17 cellular contexts compared by ENCODE assay signal in genomic region chr3:100165926-100166550, GRCh38. TPM values are rescaled to one million over a fixed set of nuclear protein-coding genes. Genes with fewer than 3 reads are reported as not detected.
DNase-seq lines count a peak whose midpoint lies in the region; ATAC-seq and TF ChIP-seq lines count a peak whose summit lies in the region.
"Had no signal": no experiment of that assay in that cellular context is flagged by ENCODE, and none has a peak within 500 bp of the region (broad histone marks: within the 10 kb centered on the region; RNA-seq: fewer than 3 reads in every experiment).

No MANE protein-coding gene starts in this region.

- no peaks in the 10 kb centered on the region for H4K20me1 ChIP-seq in Karpas-422 (ENCODE audit: insufficient read depth, low read depth, low read length)
- H4K20me1 ChIP-seq: BLaER1 had no signal

- 51 to 66% (median 61%) methylated on average over 2 of the region's 2 CpGs for WGBS in adrenal gland, 4 donors

- no peaks in the 10 kb centered on the region for H3K9me3 ChIP-seq in HEK293 (ENCODE audit: control insufficient read depth, insufficient read depth, low read depth, low read length)
- H3K9me3 ChIP-seq in adrenal gland (replicated peaks in 1 of 3): no peaks in the 10 kb centered on the region
- no peaks in the 10 kb centered on the region for H3K9me3 ChIP-seq in tibial artery
- H3K9me3 ChIP-seq in Karpas-422 (ENCODE audit: low read length): no peaks in the 10 kb centered on the region
- H3K9me3 ChIP-seq: BLaER1 had no signal

- no peak overlapping the region for H3K4me2 ChIP-seq in Karpas-422 (ENCODE audit: low read depth, low read length, poor library complexity, severe bottlenecking)
- H3K4me2 ChIP-seq: BLaER1, GM23338 had no signal

- no peak for DNase-seq in adrenal gland
- DNase-seq in fibroblast of villous mesenchyme (ENCODE audit: low read depth): peak; percentile 70
- DNase-seq in tibial artery: no peak
- no peak for DNase-seq in Karpas-422
- DNase-seq in DMS153 (lab: John Stamatoyannopoulos, UW): no peak
- no peak for DNase-seq in stimulated activated CD4-positive, alpha-beta T cell treated with anti-CD3 and anti-CD28 coated beads, Interleukin-12 subunit alpha, Interleukin-12 subunit beta, amount 100 ng/mL, for 4 hours
- DNase-seq: 8988T; CD4-positive, alpha-beta memory T cell; DMS79 treated with DMSO at 0.1 percent for 48 hours; GF-D8 had no signal

- H3K27ac ChIP-seq in HEK293 (ENCODE audit: extremely low read depth, low read depth, low read length) (no peak overlapping the region), adrenal gland (peak overlapping the region in 3 of 5 donors; percentile 65 to 67 (median 65)), tibial artery (peak overlapping the region; percentile 75 to 76), Karpas-422 (ENCODE audit: low read length) (no peak overlapping the region)
- H3K27ac ChIP-seq: BLaER1, HL-60 had no signal

- POLR2A ChIA-PET in HEK293 (lab: Yijun Ruan, JAX): no interaction called here

- H3K9me2 ChIP-seq in Karpas-422 (replicated peaks; ENCODE audit: insufficient read depth, low read length): no peaks in the 10 kb centered on the region

- H3K79me2 ChIP-seq in Karpas-422 (ENCODE audit: low read length): no peaks in the 10 kb centered on the region

- intact Hi-C loops in adrenal gland (cut with DNase I) (no loop called here), tibial artery (cut with DNase I; ENCODE audit: low total_unique reads) (loop anchor here (10.0 kb wide), 1 partner anchor 321 kb away; no protein-coding TSS in a partner anchor)

- H3K36me3 ChIP-seq in HEK293 (ENCODE audit: control insufficient read depth in 2 of 2, insufficient read depth in 1 of 2, low read length in 2 of 2) (peaks cover 0 to 3% of the 10 kb centered on the region in 2 experiments; a peak in 1 of 3 replicates), adrenal gland (replicated peaks in 1 of 2) (no peaks in the 10 kb centered on the region), tibial artery (peaks cover 0 to under 1% (median 0%) of the 10 kb centered on the region in 3 donors), Karpas-422 (ENCODE audit: insufficient read depth, low read length) (peaks cover 2% of the 10 kb centered on the region; the same call in 1 of the 2 replicates)

- H3K4me1 ChIP-seq in HEK293 (ENCODE audit: control insufficient read depth, insufficient read depth, low read length) (no peaks in the 10 kb centered on the region), adrenal gland (replicated peaks in 1 of 2) (peaks cover 13 to 41% of the 10 kb centered on the region in 2 donors), tibial artery (peaks cover 0 to 84% (median 37%) of the 10 kb centered on the region in 4 donors), Karpas-422 (ENCODE audit: low read length) (no peaks in the 10 kb centered on the region)
- H3K4me1 ChIP-seq: BLaER1 had no signal

- no peak overlapping the region for H3K9ac ChIP-seq in Karpas-422 (ENCODE audit: low read length)
- H3K9ac ChIP-seq: BLaER1 had no signal

- no peak for ATAC-seq in GM21825 (IDR thresholded peaks at IDR 0.05; ENCODE audit: unreplicated experiment)
- ATAC-seq: GM23338, HCT116 had no signal

- no peak for TF ChIP-seq CTCF in HEK293 (tag by site-specific recombination; IDR thresholded peaks at IDR 0.05)
- TF ChIP-seq CTCF in adrenal gland (IDR thresholded peaks at IDR 0.05): no peak
- TF ChIP-seq CTCF in fibroblast of villous mesenchyme (IDR thresholded peaks at IDR 0.05; ENCODE audit: insufficient read depth, low read depth, low read length): no peak
- no peak for TF ChIP-seq CTCF in tibial artery (IDR thresholded peaks at IDR 0.05)

- TF ChIP-seq POLR2A in adrenal gland (IDR thresholded peaks at IDR 0.05): no peak

- no peak overlapping the region for H2AFZ ChIP-seq in Karpas-422 (ENCODE audit: low read length)
- H2AFZ ChIP-seq: GM23338 had no signal

- H3K4me3 ChIP-seq in HEK293 (ENCODE audit: low read depth, low read length): no peak overlapping the region
- no peak overlapping the region for H3K4me3 ChIP-seq in adrenal gland
- H3K4me3 ChIP-seq in fibroblast of villous mesenchyme (ENCODE audit: low read depth, low read length): no peak overlapping the region
- H3K4me3 ChIP-seq in tibial artery: no peak overlapping the region
- H3K4me3 ChIP-seq in Karpas-422 (ENCODE audit: low read length): no peak overlapping the region
- H3K4me3 ChIP-seq: BLaER1, GM23338 had no signal

- CTCF ChIA-PET in HEK293 (lab: Yijun Ruan, JAX): no interaction called here

- H3K27me3 ChIP-seq in adrenal gland: no peaks in the 10 kb centered on the region
- H3K27me3 ChIP-seq in tibial artery: no peaks in the 10 kb centered on the region
- H3K27me3 ChIP-seq in Karpas-422 (ENCODE audit: low read length): no peaks in the 10 kb centered on the region
- H3K27me3 ChIP-seq: BLaER1 had no signal

TF ChIP-seq in HEK293, 187 proteins besides CTCF, POLR2A, EP300 and RAD21:
- no peak for TF ChIP-seq ZNF529 (tag by site-specific recombination; IDR thresholded peaks at IDR 0.05; ENCODE audit: insufficient replicate concordance)
- TF ChIP-seq ZNF24 (tag by site-specific recombination; IDR thresholded peaks at IDR 0.05): no peak
- TF ChIP-seq ZNF223 (tag by site-specific recombination; IDR thresholded peaks at IDR 0.05): no peak
- TF ChIP-seq SCRT2 (tag by site-specific recombination; IDR thresholded peaks at IDR 0.05): peak; percentile 52; the same call in 1 of the 2 replicates

RNA-seq across cellular contexts. Expression of gene FILIP1L, which starts 51.7 kb away (rescaled TPM):
- total RNA-seq in adrenal gland (10 to 100 TPM in 7 of 8 donors, 1 to 10 TPM in 1; 6.8 to 33.2 (median 20.5) TPM), fibroblast of villous mesenchyme (146 and 213 TPM in 2 replicates)
- 10 to 100 TPM; 13.0 to 21.5 (median 16.3) TPM for polyA plus RNA-seq in adrenal gland
- 0.37 and 0.43 TPM in 2 replicates for total RNA-seq in Karpas-422 (2014; rRNA removed; shearing (Covaris generic); ENCODE audit: low replicate concordance)
- total RNA-seq: CD4-positive, alpha-beta memory T cell; GM23338; HT1080 had no signal

Comparison
In these comparisons a context has a peak if more than half of its experiments do, and no peak if none do; other contexts are left out.
1. H3K27ac ChIP-seq: peak in adrenal gland (3 of 5) and tibial artery (2 of 2); none in HEK293 (single experiment) and Karpas-422 (single experiment).